ENCODE assay signal across 8 cellular contexts in the genomic region with DNA sequence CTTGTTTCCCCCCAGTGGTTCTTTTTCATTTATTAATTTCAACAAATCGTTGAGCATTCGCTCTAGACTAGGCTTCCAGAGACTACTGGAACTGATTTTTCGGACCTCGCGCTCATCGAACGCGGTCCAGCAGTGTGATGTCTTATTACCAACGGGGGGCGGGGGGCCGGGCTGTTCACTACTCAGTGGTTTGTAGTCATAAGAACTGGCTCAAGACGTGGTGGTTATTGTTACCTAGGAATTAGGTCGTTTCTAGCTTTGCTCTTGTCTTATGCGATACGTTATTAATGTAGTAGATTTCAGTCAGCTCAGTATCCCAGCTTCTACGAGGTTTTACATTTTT. TPM values are rescaled to one million over a fixed set of nuclear protein-coding genes. Genes with fewer than 3 reads are reported as not detected.
A peak's percentile ranks its signal among the peaks of the same experiment; 100 is the strongest.
DNase-seq lines count a peak whose midpoint lies in the region; ATAC-seq and TF ChIP-seq lines count a peak whose summit lies in the region.

No MANE protein-coding gene starts in this region.

- POLR2A ChIA-PET in AG04450 (lab: Yijun Ruan, JAX): interaction anchor here (0.9 to 1.1 kb wide), 2 partner anchors 150 to 286 kb away, joined by 5 to 8 read pairs; a partner anchor contains a TSS
- POLR2A ChIA-PET in activated CD4-positive, alpha-beta memory T cell treated with anti-CD3 and anti-CD28 coated beads, Interleukin-2, amount 10 ng/mL, durations not matched to agents 7 days and 5 days (lab: Charles Lee): interaction anchor here (0.8 to 2.8 kb wide), 16 partner anchors 11 to 678 kb away, joined by 3 to 20 read pairs (median 4); a partner anchor contains a TSS

- H3K27me3 ChIP-seq in AG04450 (ENCODE audit: control insufficient read depth, insufficient read depth, low read length) (no peaks in the 10 kb centered on the region), H7 (ENCODE audit: control insufficient read depth, insufficient read depth, low read length) (no peaks in the 10 kb centered on the region)

- no peak for DNase-seq in AG04450 (ENCODE audit: low read depth, low spot score)
- DNase-seq in H7: peak; percentile 76
- no peak for DNase-seq in activated CD4-positive, alpha-beta memory T cell treated with anti-CD3 and anti-CD28 coated beads, Interleukin-2, amount 10 ng/mL, durations not matched to agents 7 days and 5 days
- no peak for DNase-seq in left cardiac atrium
- DNase-seq in sciatic nerve (ENCODE audit: low spot score): no peak
- DNase-seq in UCSD-AML1 (lab: John Stamatoyannopoulos, UW; ENCODE audit: unreplicated experiment): no peak

- no peak for TF ChIP-seq CTCF in AG04450 (IDR thresholded peaks at IDR 0.05; ENCODE audit: low read depth, low read length)

- H3K4me3 ChIP-seq in AG04450 (ENCODE audit: low read depth, low read length) (peak overlapping the region; percentile 100), H7 (ENCODE audit: insufficient read depth, low read depth, low read length) (peak overlapping the region; percentile 99)

- peaks cover 25% of the 10 kb centered on the region for H3K36me3 ChIP-seq in H7 (replicated peaks; ENCODE audit: control insufficient read depth, insufficient read depth, low read length)

- H3K27me3 Mint-ChIP-seq in activated CD4-positive, alpha-beta memory T cell treated with anti-CD3 and anti-CD28 coated beads, Interleukin-2, amount 10 ng/mL, durations not matched to agents 7 days and 5 days: no peaks in the 10 kb centered on the region

- no peaks in the 10 kb centered on the region for H3K9me3 Mint-ChIP-seq in activated CD4-positive, alpha-beta memory T cell treated with anti-CD3 and anti-CD28 coated beads, Interleukin-2, amount 10 ng/mL, durations not matched to agents 7 days and 5 days

- no peak overlapping the region for H3K27ac ChIP-seq in AG04450 (ENCODE audit: low read depth, low read length)

- H3K36me3 Mint-ChIP-seq in activated CD4-positive, alpha-beta memory T cell treated with anti-CD3 and anti-CD28 coated beads, Interleukin-2, amount 10 ng/mL, durations not matched to agents 7 days and 5 days (ENCODE audit: low read depth): peaks cover 54% of the 10 kb centered on the region

- peak overlapping the region; percentile 97 for H3K4me3 Mint-ChIP-seq in activated CD4-positive, alpha-beta memory T cell treated with anti-CD3 and anti-CD28 coated beads, Interleukin-2, amount 10 ng/mL, durations not matched to agents 7 days and 5 days

- peaks cover 33% of the 10 kb centered on the region for H3K4me1 Mint-ChIP-seq in activated CD4-positive, alpha-beta memory T cell treated with anti-CD3 and anti-CD28 coated beads, Interleukin-2, amount 10 ng/mL, durations not matched to agents 7 days and 5 days

- CTCF ChIA-PET in AG04450 (lab: Charles Lee): interaction anchor here (0.7 kb wide), 1 partner anchor 73 kb away, joined by 3 read pairs; no protein-coding TSS in a partner anchor
- CTCF ChIA-PET in activated CD4-positive, alpha-beta memory T cell treated with anti-CD3 and anti-CD28 coated beads, Interleukin-2, amount 10 ng/mL, durations not matched to agents 7 days and 5 days (lab: Charles Lee): interaction anchor here (1.0 to 1.9 kb wide), 6 partner anchors 12 to 288 kb away, joined by 4 to 6 read pairs (median 4); a partner anchor contains a TSS

- intact Hi-C loops in left cardiac atrium (cut with DNase I) (no loop called here), sciatic nerve (cut with DNase I) (no loop called here)

- ATAC-seq in left cardiac atrium: peak; percentile 38 to 47
- ATAC-seq in sciatic nerve: peak; percentile 2
- ATAC-seq in HG03469 (IDR thresholded peaks at IDR 0.05; ENCODE audit: unreplicated experiment): no peak
- ATAC-seq in GM18868 (IDR thresholded peaks at IDR 0.05; ENCODE audit: unreplicated experiment): no peak

- no peaks in the 10 kb centered on the region; the same call in 1 of the 2 replicates for H3K9me3 ChIP-seq in AG04450 (ENCODE audit: control insufficient read depth, insufficient read depth, low read length)

- H3K27ac Mint-ChIP-seq in activated CD4-positive, alpha-beta memory T cell treated with anti-CD3 and anti-CD28 coated beads, Interleukin-2, amount 10 ng/mL, durations not matched to agents 7 days and 5 days: peak overlapping the region; percentile 95

RNA-seq across cellular contexts. Expression of a gene that starts 0.9 kb away (rescaled TPM):
- polyA plus RNA-seq in AG04450 (2011; rRNA removed): 205 and 253 TPM in 2 replicates
- 299 and 364 TPM in 2 replicates for polyA minus RNA-seq in AG04450 (2011; rRNA and poly(A)+ RNA removed)
- total RNA-seq in H7 (2014; rRNA removed; shearing (Covaris generic)): 69.1 and 104 TPM in 2 replicates
- total RNA-seq in activated CD4-positive, alpha-beta memory T cell treated with anti-CD3 and anti-CD28 coated beads, Interleukin-2, amount 10 ng/mL, durations not matched to agents 7 days and 5 days: 100 to 1,000 TPM; 157 to 169 TPM
- 10 to 100 TPM; 66.6 to 69.7 TPM for total RNA-seq in left cardiac atrium
- 231 TPM for total RNA-seq in sciatic nerve

Comparison
In these comparisons a context has a peak if more than half of its experiments do, and no peak if none do; other contexts are left out.
1. ATAC-seq: peak in left cardiac atrium (2 of 2) and sciatic nerve (single experiment); none in HG03469 (single experiment) and GM18868 (single experiment).